In the genomic region with DNA sequence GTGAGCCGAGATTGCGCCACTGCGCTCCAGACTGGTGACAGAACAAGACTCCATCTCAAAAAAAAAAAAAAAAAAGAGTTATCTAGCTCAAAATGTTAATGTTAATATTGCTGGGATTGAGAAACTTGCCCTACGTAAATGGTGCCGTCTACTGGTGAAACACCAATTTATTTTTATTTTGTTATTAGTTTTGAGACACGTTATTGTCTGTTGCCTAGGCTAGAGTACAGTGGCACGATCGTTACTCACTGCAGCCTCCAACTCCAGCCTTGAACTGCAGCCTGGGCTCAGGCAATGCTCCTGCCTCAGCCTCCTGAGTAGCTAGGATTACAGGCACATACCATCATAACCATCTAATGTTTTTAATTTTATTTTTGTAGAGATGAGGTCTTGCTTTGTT, we compare ENCODE assay signal across 2 cellular contexts.
TF ChIP-seq lines count a peak whose summit lies in the region.

No MANE protein-coding gene starts in this region.

TF ChIP-seq in A549, 52 proteins besides CTCF, POLR2A, EP300 and RAD21:
- TF ChIP-seq HOXB5 (CRISPR knock-in tag; IDR thresholded peaks at IDR 0.05) (no peak), MAX (IDR thresholded peaks at IDR 0.05) (no peak), PBX3 (IDR thresholded peaks at IDR 0.05) (no peak), HOXB13 (CRISPR knock-in tag; IDR thresholded peaks at IDR 0.05; ENCODE audit: low read depth) (no peak), JUN (IDR thresholded peaks at IDR 0.05) (no peak)
TF ChIP-seq in A549: peak in this region for 0.

TF ChIP-seq in IMR-90, 13 proteins besides CTCF, POLR2A, EP300 and RAD21:
- TF ChIP-seq, protein P1, sequence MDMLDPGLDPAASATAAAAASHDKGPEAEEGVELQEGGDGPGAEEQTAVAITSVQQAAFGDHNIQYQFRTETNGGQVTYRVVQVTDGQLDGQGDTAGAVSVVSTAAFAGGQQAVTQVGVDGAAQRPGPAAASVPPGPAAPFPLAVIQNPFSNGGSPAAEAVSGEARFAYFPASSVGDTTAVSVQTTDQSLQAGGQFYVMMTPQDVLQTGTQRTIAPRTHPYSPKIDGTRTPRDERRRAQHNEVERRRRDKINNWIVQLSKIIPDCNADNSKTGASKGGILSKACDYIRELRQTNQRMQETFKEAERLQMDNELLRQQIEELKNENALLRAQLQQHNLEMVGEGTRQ (IDR thresholded peaks at IDR 0.05; ENCODE audit: low read depth, low read length): no peak
- TF ChIP-seq MAFK (IDR thresholded peaks at IDR 0.05; ENCODE audit: low read depth, low read length) (no peak), CHD1 (IDR thresholded peaks at IDR 0.05; ENCODE audit: low read depth, low read length) (no peak), RFX5 (IDR thresholded peaks at IDR 0.05; ENCODE audit: low read depth, low read length) (no peak), BHLHE40 (IDR thresholded peaks at IDR 0.05; ENCODE audit: low read depth, low read length) (no peak), MXI1 (IDR thresholded peaks at IDR 0.05; ENCODE audit: borderline replicate concordance, low read depth, low read length) (no peak), SMC3 (IDR thresholded peaks at IDR 0.05; ENCODE audit: low read depth, low read length) (no peak), FOS (IDR thresholded peaks at IDR 0.05; ENCODE audit: low read depth, low read length) (no peak)
